Comparison of ENCODE assay signal across 8 cellular contexts in genomic region chr13:30307966-30308290, GRCh38. TPM values are rescaled to one million over a fixed set of nuclear protein-coding genes. Genes with fewer than 3 reads are reported as not detected.
A peak's percentile ranks its signal among the peaks of the same experiment; 100 is the strongest.
DNase-seq lines count a peak whose midpoint lies in the region; ATAC-seq and TF ChIP-seq lines count a peak whose summit lies in the region.

No MANE protein-coding gene starts in this region.

- H3K27me3 Mint-ChIP-seq in nephron (ENCODE audit: low read depth), result no peaks in the 10 kb centered on the region

- peaks cover 37% of the 10 kb centered on the region for H3K4me1 Mint-ChIP-seq in nephron

- H3K36me3 ChIP-seq in BJ (ENCODE audit: control insufficient read depth, insufficient read depth, low read length), result no peaks in the 10 kb centered on the region
- H3K36me3 ChIP-seq in colonic mucosa, result no peaks in the 10 kb centered on the region

- H3K9ac ChIP-seq in colonic mucosa (ENCODE audit: low read depth in 2 of 2, low read length in 2 of 2), result peak overlapping the region; percentile 77 to 82

- H3K4me3 ChIP-seq in BJ (ENCODE audit: low read depth, low read length) (peak overlapping the region; percentile 75), LNCaP clone FGC (ENCODE audit: low read depth, low read length) (peak overlapping the region; percentile 76), colonic mucosa (peak overlapping the region; percentile 99)

- H3K4me1 ChIP-seq in colonic mucosa, result peaks cover 7% of the 10 kb centered on the region

- H3K27ac ChIP-seq in colonic mucosa, result peak overlapping the region; percentile 75

- CTCF ChIA-PET in BJ (lab: Yijun Ruan, JAX), result interaction anchor here (0.7 to 2.4 kb wide), 5 partner anchors 10 to 175 kb away, joined by 3 to 11 read pairs (median 4); no protein-coding TSS in a partner anchor

- H3K9me3 ChIP-seq in colonic mucosa, result no peaks in the 10 kb centered on the region

- intact Hi-C loops in colonic mucosa (cut with DNase I), result no loop called here

- DNase-seq in BJ (ENCODE audit: low read depth) (no peak), LNCaP clone FGC (ENCODE audit: low read depth) (no peak), colonic mucosa (no peak), 8988T (no peak), NCI-H82 (lab: John Stamatoyannopoulos, UW) (no peak), OCI-M2 (lab: John Stamatoyannopoulos, UW; ENCODE audit: unreplicated experiment) (no peak)

- ATAC-seq in GM21619 (IDR thresholded peaks at IDR 0.05; ENCODE audit: unreplicated experiment), result no peak

- no peaks in the 10 kb centered on the region for H3K36me3 Mint-ChIP-seq in nephron (ENCODE audit: low read depth)

- POLR2A ChIA-PET in BJ (lab: Charles Lee), result no interaction called here

- H3K27me3 ChIP-seq in BJ (ENCODE audit: control insufficient read depth, insufficient read depth, low read length) (no peaks in the 10 kb centered on the region), colonic mucosa (no peaks in the 10 kb centered on the region)

- no peaks in the 10 kb centered on the region for H3K9me3 Mint-ChIP-seq in nephron

- peak overlapping the region; percentile 43 to 77 (median 45) for H3K27ac Mint-ChIP-seq in nephron

- H3K4me3 Mint-ChIP-seq in nephron, result peak overlapping the region; percentile 86 to 91 (median 90)

- no peak for TF ChIP-seq CTCF in BJ (IDR thresholded peaks at IDR 0.05; ENCODE audit: insufficient read depth, low read depth, low read length)
- TF ChIP-seq CTCF in LNCaP clone FGC (IDR thresholded peaks at IDR 0.05; ENCODE audit: control insufficient read depth, extremely low read depth, insufficient read depth), result no peak
- TF ChIP-seq CTCF in colonic mucosa (IDR thresholded peaks at IDR 0.05), result no peak
- no peak for TF ChIP-seq CTCF in nephron (IDR thresholded peaks at IDR 0.05; ENCODE audit: unreplicated experiment in 3 of 3)

RNA-seq across cellular contexts. Expression of gene KATNAL1, which starts 0.6 kb away (rescaled TPM):
- 9.1 and 17.0 TPM in 2 replicates for polyA plus RNA-seq in BJ (2011; rRNA removed)
- polyA minus RNA-seq in BJ (2011; rRNA and poly(A)+ RNA removed), result 12.5 and 14.5 TPM in 2 replicates
- 1 to 10 TPM; 5.9 to 9.3 TPM for total RNA-seq in colonic mucosa
